17 cellular contexts compared by ENCODE assay signal in the genomic region with DNA sequence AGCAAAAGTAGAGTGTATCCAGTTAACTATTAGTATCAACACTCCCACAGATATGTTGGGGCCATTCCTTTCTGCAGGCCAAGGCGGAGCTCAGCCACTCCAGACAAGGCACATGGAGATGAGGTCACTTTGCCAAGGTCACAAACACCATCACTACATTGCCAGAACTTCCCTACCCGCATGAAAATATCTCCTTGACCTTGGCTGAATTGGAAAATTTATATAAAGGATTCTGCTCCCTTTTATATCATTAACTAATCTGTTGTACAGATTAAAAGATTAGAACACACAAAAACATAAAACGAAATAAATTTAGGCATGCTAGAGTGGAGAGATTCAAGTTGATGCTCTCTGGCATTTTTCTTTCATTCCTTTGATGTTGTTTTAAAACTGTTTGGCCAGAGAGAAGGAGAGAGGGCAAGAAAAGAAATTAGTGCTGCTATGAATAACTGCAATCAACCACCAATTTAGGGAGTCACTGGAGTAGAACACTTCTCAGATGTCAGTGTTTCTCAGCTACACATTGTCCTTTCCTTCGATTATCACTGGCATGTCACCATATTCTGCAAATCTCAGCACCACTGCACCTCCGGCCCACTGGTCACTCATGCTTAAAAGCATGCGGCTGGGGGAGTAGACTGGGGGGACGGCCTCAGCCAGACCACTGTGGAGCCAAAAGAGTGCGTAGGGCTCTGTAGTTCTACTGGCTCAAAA.
DNase-seq lines count a peak whose midpoint lies in the region; ATAC-seq and TF ChIP-seq lines count a peak whose summit lies in the region.
"Had no signal": no experiment of that assay in that cellular context is flagged by ENCODE, and none has a peak within 500 bp of the region (broad histone marks: within the 10 kb centered on the region; RNA-seq: fewer than 3 reads in every experiment).

No MANE protein-coding gene starts in this region.

- TF ChIP-seq RAD21 in Ishikawa (IDR thresholded peaks at IDR 0.05; ENCODE audit: low read depth): no peak

- TF ChIP-seq POLR2A in erythroblast (IDR thresholded peaks at IDR 0.05; ENCODE audit: low read length): no peak

- H3K4me1 Mint-ChIP-seq in GM23338: peaks cover 3% of the 10 kb centered on the region; the same call in 2 of the 3 replicates
- H3K4me1 Mint-ChIP-seq: activated T-helper 17 cell treated with anti-CD3 and anti-CD28 coated beads, Interleukin-2, amount 50 U/mL, for 72 hours; neural crest cell had no signal

- H3K27me3 Mint-ChIP-seq in GM23338 (ENCODE audit: insufficient read depth, low read depth, poor library complexity): peaks cover 2% of the 10 kb centered on the region

- no peak overlapping the region for H3K4me3 ChIP-seq in GM23338
- H3K4me3 ChIP-seq: K562 had no signal

- H3K27ac ChIP-seq in GM23338 (ENCODE audit: low read depth): no peak overlapping the region

- H2AFZ ChIP-seq in GM23338: peak overlapping the region; percentile 52; the same call in 1 of the 2 replicates

- TF ChIP-seq EP300 in Ishikawa (IDR thresholded peaks at IDR 0.05; ENCODE audit: borderline replicate concordance): no peak; the same call in 1 of the 2 replicates

- H3K79me2 ChIP-seq in GM23338 (replicated peaks; ENCODE audit: insufficient read depth): no peaks in the 10 kb centered on the region

- H3K27me3 ChIP-seq in GM23338 (ENCODE audit: insufficient read depth): no peaks in the 10 kb centered on the region

- no peak for TF ChIP-seq CTCF in GM23338 (conservative IDR thresholded peaks at IDR 0.05; ENCODE audit: low read depth in 2 of 2)
- no peak for TF ChIP-seq CTCF in GM10266 (IDR thresholded peaks at IDR 0.05; ENCODE audit: control insufficient read depth, insufficient read depth, low read depth, missing control alignments)

- no peaks in the 10 kb centered on the region for H3F3A ChIP-seq in GM23338 (replicated peaks; ENCODE audit: low read depth)

- no peak overlapping the region for H3K4me2 ChIP-seq in GM23338

- no peaks in the 10 kb centered on the region for H3K9me2 ChIP-seq in GM23338 (ENCODE audit: insufficient read depth)

- H4K20me1 ChIP-seq in GM23338 (replicated peaks; ENCODE audit: insufficient read depth): no peaks in the 10 kb centered on the region

- no peaks in the 10 kb centered on the region for H3K4me1 ChIP-seq in GM23338 (ENCODE audit: insufficient read depth)

- H3K4me3 Mint-ChIP-seq in GM23338: no peak overlapping the region
- H3K4me3 Mint-ChIP-seq: activated T-helper 17 cell treated with anti-CD3 and anti-CD28 coated beads, Interleukin-2, amount 50 U/mL, for 72 hours; H9; neural crest cell had no signal

- DNase-seq in GM23338 (ENCODE audit: low spot score): no peak
- DNase-seq in renal cortical epithelial cell (ENCODE audit: low read depth): peak; percentile 70
- DNase-seq in DMS114 treated with DMSO at 0.1 percent for 48 hours (lab: John Stamatoyannopoulos, UW; ENCODE audit: unreplicated experiment): no peak
- DNase-seq in GM10266 (ENCODE audit: extremely low spot score): no peak
- no peak for DNase-seq in erythroblast (lab: John Stamatoyannopoulos, UW)
- DNase-seq: anterior cingulate cortex, H9, hypothalamus, NCI-H1417 treated with DMSO at 0.1 percent for 48 hours, NCI-H526 treated with DMSO at 0.1 percent for 48 hours had no signal

- no peaks in the 10 kb centered on the region for H3K36me3 Mint-ChIP-seq in GM23338 (ENCODE audit: low read depth)

- H3K27ac Mint-ChIP-seq in GM23338: no peak overlapping the region
- H3K27ac Mint-ChIP-seq: activated T-helper 17 cell treated with anti-CD3 and anti-CD28 coated beads, Interleukin-2, amount 50 U/mL, for 72 hours; H9 had no signal

- no peaks in the 10 kb centered on the region for H3K36me3 ChIP-seq in GM23338 (ENCODE audit: insufficient read depth)

- H3K9me3 Mint-ChIP-seq in GM23338: no peaks in the 10 kb centered on the region
- H3K9me3 Mint-ChIP-seq: activated T-helper 17 cell treated with anti-CD3 and anti-CD28 coated beads, Interleukin-2, amount 50 U/mL, for 72 hours; H9; neural crest cell had no signal

- ATAC-seq in GM19023 (IDR thresholded peaks at IDR 0.05; ENCODE audit: unreplicated experiment): peak; percentile 43
- no peak for ATAC-seq in GM23338
- no peak for ATAC-seq in GM18867 (IDR thresholded peaks at IDR 0.05; ENCODE audit: unreplicated experiment)
- ATAC-seq: activated T-helper 17 cell treated with anti-CD3 and anti-CD28 coated beads, Interleukin-2, amount 50 U/mL, for 72 hours; K562; Right ventricle myocardium inferior had no signal

TF ChIP-seq in GM23338, 12 proteins besides CTCF, POLR2A, EP300 and RAD21 (continues in another document):
- TF ChIP-seq NANOG (IDR thresholded peaks at IDR 0.05; ENCODE audit: borderline replicate concordance): no peak
- TF ChIP-seq ZNF331 (CRISPR knock-in tag; IDR thresholded peaks at IDR 0.05; ENCODE audit: low read depth): no peak
- TF ChIP-seq JUNB (IDR thresholded peaks at IDR 0.05; ENCODE audit: unreplicated experiment): no peak
- no peak for TF ChIP-seq STAT1 (IDR thresholded peaks at IDR 0.05; ENCODE audit: unreplicated experiment)
- TF ChIP-seq ETS1 (IDR thresholded peaks at IDR 0.05): no peak
- no peak for TF ChIP-seq ZNF114 (CRISPR knock-in tag; IDR thresholded peaks at IDR 0.05)
- no peak for TF ChIP-seq CREB1 (CRISPR knock-in tag; IDR thresholded peaks at IDR 0.05; ENCODE audit: low read depth)

TF ChIP-seq in Ishikawa, 13 proteins besides CTCF, POLR2A, EP300 and RAD21:
- TF ChIP-seq TEAD4 (IDR thresholded peaks at IDR 0.05) (0 out of 2 replicates have a peak, but pooled peaks have one; percentile 21), MAX (IDR thresholded peaks at IDR 0.05) (peak; percentile 52; the same call in 1 of the 2 replicates), EGR1 (IDR thresholded peaks at IDR 0.05) (no peak)
